Comparison of ENCODE assay signal across 8 cellular contexts in genomic region chr14:69191340-69192111, GRCh38. TPM values are rescaled to one million over a fixed set of nuclear protein-coding genes. Genes with fewer than 3 reads are reported as not detected.
DNase-seq lines count a peak whose midpoint lies in the region; ATAC-seq and TF ChIP-seq lines count a peak whose summit lies in the region.

TSS of gene EXD2 (plus strand) at chr14:69191498. CDS start at chr14:69209471, 17,973 bp downstream.

- peak within 1 kb of the TSS; percentile 41 for H3K27ac ChIP-seq in CD4-positive, alpha-beta T cell (ENCODE audit: low read depth, low read length)

- H3K9me3 Mint-ChIP-seq in CD4-positive, alpha-beta T cell = no peaks in the 10 kb centered on the region

- no peak for TF ChIP-seq CTCF in CD4-positive, alpha-beta T cell (IDR thresholded peaks at IDR 0.05)

- H3K27me3 ChIP-seq in CD4-positive, alpha-beta T cell (ENCODE audit: control insufficient read depth, insufficient read depth, low read length) = no peaks in the 10 kb centered on the region

- peak; percentile 76 for ATAC-seq in CD4-positive, alpha-beta T cell (ENCODE audit: poor library complexity)
- peak; percentile 80 for ATAC-seq in GM19455 (IDR thresholded peaks at IDR 0.05; ENCODE audit: unreplicated experiment)

- CTCF ChIA-PET in CD4-positive, alpha-beta T cell (lab: Charles Lee) = interaction anchor here (1.5 to 1.6 kb wide), 2 partner anchors 40 to 62 kb away, joined by 6 to 7 read pairs; no protein-coding TSS in a partner anchor

- POLR2A ChIA-PET in CD4-positive, alpha-beta T cell (lab: Charles Lee) = interaction anchor here (0.5 to 3.7 kb wide), 6 partner anchors 15 to 575 kb away, joined by 3 to 52 read pairs (median 6); partner anchors contain the start of genes DCAF5, ERH, SLC39A9 and SRSF5

- DNase-seq in CD4-positive, alpha-beta T cell = peak; percentile 47 to 69 (median 65)
- peak; percentile 48 for DNase-seq in HS-27A (ENCODE audit: low read depth)
- DNase-seq in NOMO-1 (lab: John Stamatoyannopoulos, UW; ENCODE audit: unreplicated experiment in 2 of 2) = peak; percentile 73 to 79
- peak; percentile 42 for DNase-seq in activated T-cell treated with anti-CD3 and anti-CD28 coated beads for 1 hour (ENCODE audit: low read depth)
- DNase-seq in epidermal melanocyte (ENCODE audit: insufficient read length, low spot score) = peak; percentile 90
- DNase-seq in midbrain (lab: John Stamatoyannopoulos, UW) = peak; percentile 88
- peak; percentile 29 to 37 for DNase-seq in stimulated activated CD8-positive, alpha-beta memory T cell treated with anti-CD3 and anti-CD28 coated beads, Interleukin-2, amount 100 ng/mL, for 1 hour (ENCODE audit: low read depth in 2 of 2)

- H3K36me3 Mint-ChIP-seq in CD4-positive, alpha-beta T cell (ENCODE audit: low read depth) = no peaks in the 10 kb centered on the region

- peak within 1 kb of the TSS; percentile 97 for H3K4me3 Mint-ChIP-seq in CD4-positive, alpha-beta T cell

- H3K27ac Mint-ChIP-seq in CD4-positive, alpha-beta T cell = peak within 1 kb of the TSS; percentile 95

- intact Hi-C loops in CD4-positive, alpha-beta T cell (cut with DNase I, micrococcal nuclease) = loop anchor here (1.0 to 2.0 kb wide), 3 partner anchors 39 to 62 kb away; partner anchors contain the start of gene DCAF5 (in 1 of the 2)

- no peaks in the 10 kb centered on the region for H3K9me3 ChIP-seq in CD4-positive, alpha-beta T cell (ENCODE audit: control insufficient read depth, low read length)

- H3K4me1 Mint-ChIP-seq in CD4-positive, alpha-beta T cell (ENCODE audit: low read depth) = peaks cover 29% of the 10 kb centered on the region

- H3K27me3 Mint-ChIP-seq in CD4-positive, alpha-beta T cell = no peaks in the 10 kb centered on the region

RNA-seq across cellular contexts. Expression of gene EXD2, which starts in this region (rescaled TPM):
- total RNA-seq in CD4-positive, alpha-beta T cell = 1 to 10 TPM; 6.6 to 7.0 TPM

Comparison
In these comparisons a context has a peak if more than half of its experiments do, and no peak if none do; other contexts are left out.
1. Peak in every context shown above with its lines: DNase-seq, ATAC-seq and H3K27ac ChIP-seq.
2. DNase-seq: peak in every context shown above with its lines; median percentile 90 in epidermal melanocyte; 88 in midbrain; 76 in NOMO-1; 65 in CD4-positive, alpha-beta T cell; 48 in HS-27A; 42 in activated T-cell treated with anti-CD3 and anti-CD28 coated beads for 1 hour; 33 in stimulated activated CD8-positive, alpha-beta memory T cell treated with anti-CD3 and anti-CD28 coated beads, Interleukin-2, amount 100 ng/mL, for 1 hour.